28 cellular contexts compared by ENCODE assay signal in the genomic region with DNA sequence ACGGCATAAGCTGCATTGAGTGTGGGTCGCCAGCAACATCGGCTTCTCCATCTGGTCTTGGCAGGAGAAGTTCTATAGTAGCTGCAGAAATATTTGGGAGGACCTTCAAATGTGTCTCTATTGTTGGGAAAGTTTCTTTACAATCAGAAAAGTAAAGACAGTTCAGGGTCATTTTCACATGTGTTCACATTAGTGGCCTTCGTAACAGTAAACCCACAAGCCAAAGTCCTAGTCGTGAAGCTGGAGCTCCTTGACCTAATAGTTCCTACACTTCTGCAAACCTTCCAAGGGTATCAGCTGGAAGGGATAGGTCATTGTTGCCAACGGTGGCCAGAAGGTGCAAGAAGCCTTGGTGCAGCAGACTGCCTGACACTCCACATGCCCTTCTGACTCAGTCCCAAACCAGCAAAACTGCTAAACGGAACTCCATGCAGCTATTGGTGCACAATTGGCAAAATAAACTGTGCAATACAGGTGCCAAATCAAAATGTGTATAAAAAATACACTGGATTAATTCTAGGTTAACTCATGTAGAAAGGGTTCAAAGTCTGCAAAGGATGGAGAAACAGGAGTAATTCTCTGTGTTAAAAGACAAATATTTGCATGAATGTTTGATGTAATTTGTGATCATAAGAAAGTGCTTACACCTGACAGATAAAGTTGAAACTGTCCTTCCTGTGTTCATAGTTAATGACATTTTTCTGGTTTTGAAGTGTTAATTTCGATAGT.
"Had no signal": no experiment of that assay in that cellular context is flagged by ENCODE, and none has a peak within 500 bp of the region (broad histone marks: within the 10 kb centered on the region; RNA-seq: fewer than 3 reads in every experiment).

No MANE protein-coding gene starts in this region.

- H3K4me3 Mint-ChIP-seq: immature natural killer cell; natural killer cell; nephron progenitor cell; neural progenitor cell; stimulated activated effector memory CD8-positive, alpha-beta T cell treated with anti-CD3 and anti-CD28 coated beads, Interleukin-12 subunit alpha, Interleukin-12 subunit beta, amount 100 ng/mL, for 72 hours; stimulated activated naive CD8-positive, alpha-beta T cell treated with anti-CD3 and anti-CD28 coated beads, Interleukin-15, Interleukin-2, amounts not matched to agents 100 ng/mL and 50 ng/mL, for 24 hours; type B pancreatic cell had no signal

- H3K27me3 Mint-ChIP-seq: progenitor cell of endocrine pancreas; stimulated activated naive CD8-positive, alpha-beta T cell treated with anti-CD3 and anti-CD28 coated beads, Interleukin-15, Interleukin-2, amounts not matched to agents 100 ng/mL and 50 ng/mL, for 24 hours; type B pancreatic cell had no signal

- H3K9me3 ChIP-seq: heart left ventricle, lower lobe of right lung, neutrophil, ovary, right atrium auricular region, sigmoid colon, suprapubic skin, thoracic aorta, tibial artery, vagina had no signal

- H3K36me3 Mint-ChIP-seq: immature natural killer cell; natural killer cell; neural progenitor cell; stimulated activated effector memory CD8-positive, alpha-beta T cell treated with anti-CD3 and anti-CD28 coated beads, Interleukin-12 subunit alpha, Interleukin-12 subunit beta, amount 100 ng/mL, for 72 hours; type B pancreatic cell had no signal

- H3K4me1 ChIP-seq: heart left ventricle, lower lobe of right lung, neural progenitor cell, right atrium auricular region, spleen, suprapubic skin, tibial artery, vagina had no signal

- FAIRE-seq: small intestine had no signal

- H3K4me3 ChIP-seq: heart left ventricle, lower lobe of right lung, neural progenitor cell, ovary, right atrium auricular region, sigmoid colon, spleen, suprapubic skin, thoracic aorta, tibial artery, vagina had no signal

- H3K27me3 ChIP-seq: heart left ventricle, neural progenitor cell, neutrophil, ovary, right atrium auricular region, sigmoid colon, spleen, suprapubic skin, tibial artery, vagina had no signal

- H3K27ac ChIP-seq: heart left ventricle, lower lobe of right lung, neural progenitor cell, neutrophil, ovary, right atrium auricular region, sigmoid colon, spleen, suprapubic skin, thoracic aorta, tibial artery, vagina had no signal

- H3K4me1 Mint-ChIP-seq: immature natural killer cell; natural killer cell; nephron progenitor cell; neural progenitor cell; stimulated activated effector memory CD8-positive, alpha-beta T cell treated with anti-CD3 and anti-CD28 coated beads, Interleukin-12 subunit alpha, Interleukin-12 subunit beta, amount 100 ng/mL, for 72 hours had no signal

- H3K9ac ChIP-seq: neural progenitor cell had no signal

- H3K36me3 ChIP-seq: heart left ventricle, lower lobe of right lung, neural progenitor cell, neutrophil, ovary, right atrium auricular region, sigmoid colon, spleen, suprapubic skin, thoracic aorta, tibial artery, vagina had no signal

- H3K4me2 ChIP-seq: neural progenitor cell had no signal

- H3K9me3 Mint-ChIP-seq: nephron progenitor cell; neural progenitor cell; stimulated activated effector memory CD8-positive, alpha-beta T cell treated with anti-CD3 and anti-CD28 coated beads, Interleukin-12 subunit alpha, Interleukin-12 subunit beta, amount 100 ng/mL, for 72 hours; stimulated activated naive CD8-positive, alpha-beta T cell treated with anti-CD3 and anti-CD28 coated beads, Interleukin-15, Interleukin-2, amounts not matched to agents 100 ng/mL and 50 ng/mL, for 24 hours; type B pancreatic cell had no signal

- H3K27ac Mint-ChIP-seq: immature natural killer cell; natural killer cell; nephron progenitor cell; neural progenitor cell; progenitor cell of endocrine pancreas; stimulated activated effector memory CD8-positive, alpha-beta T cell treated with anti-CD3 and anti-CD28 coated beads, Interleukin-12 subunit alpha, Interleukin-12 subunit beta, amount 100 ng/mL, for 72 hours; stimulated activated naive CD8-positive, alpha-beta T cell treated with anti-CD3 and anti-CD28 coated beads, Interleukin-15, Interleukin-2, amounts not matched to agents 100 ng/mL and 50 ng/mL, for 24 hours; type B pancreatic cell had no signal

- H2AFZ ChIP-seq: neural progenitor cell had no signal

- DNase-seq: heart left ventricle; hypothalamus; immature natural killer cell; kidney; left ventricle myocardium superior; lower lobe of right lung; mammary epithelial cell; mesenchymal stem cell; natural killer cell; nephron progenitor cell; occipital lobe; ovary; sigmoid colon; small intestine; spleen; stimulated activated CD4-positive, alpha-beta T cell treated with anti-CD3 and anti-CD28 coated beads, Interleukin-4, amount 100 ng/mL, for 24 hours; stimulated activated naive CD4-positive, alpha-beta T cell; tibial artery had no signal

- ATAC-seq: heart left ventricle; left ventricle myocardium superior; lower lobe of right lung; natural killer cell; stimulated activated effector memory CD8-positive, alpha-beta T cell treated with anti-CD3 and anti-CD28 coated beads, Interleukin-12 subunit alpha, Interleukin-12 subunit beta, amount 100 ng/mL, for 72 hours had no signal
